In genomic region chr3:126711361-126711760, GRCh38 we compare ENCODE assay signal across 1 cellular context.
TF ChIP-seq lines count a peak whose summit lies in the region.

No MANE protein-coding gene starts in this region.

TF ChIP-seq in GM23338, 12 proteins besides CTCF, POLR2A, EP300 and RAD21:
- TF ChIP-seq NANOG (IDR thresholded peaks at IDR 0.05; ENCODE audit: borderline replicate concordance) (no peak), CREB1 (CRISPR knock-in tag; IDR thresholded peaks at IDR 0.05; ENCODE audit: low read depth) (no peak), ETS1 (IDR thresholded peaks at IDR 0.05) (no peak), STAT1 (IDR thresholded peaks at IDR 0.05; ENCODE audit: unreplicated experiment) (no peak), JUNB (IDR thresholded peaks at IDR 0.05; ENCODE audit: unreplicated experiment) (no peak), ZNF331 (CRISPR knock-in tag; IDR thresholded peaks at IDR 0.05; ENCODE audit: low read depth) (no peak), REST (IDR thresholded peaks at IDR 0.05; ENCODE audit: unreplicated experiment) (no peak), EZH2phosphoT487 (IDR thresholded peaks at IDR 0.05; ENCODE audit: unreplicated experiment) (no peak), ZNF114 (CRISPR knock-in tag; IDR thresholded peaks at IDR 0.05) (no peak), EZH2 (IDR thresholded peaks at IDR 0.05; ENCODE audit: low read depth, unreplicated experiment) (no peak), POLR2AphosphoS5 (IDR thresholded peaks at IDR 0.05; ENCODE audit: low read depth) (no peak)
- TF ChIP-seq, protein P1, sequence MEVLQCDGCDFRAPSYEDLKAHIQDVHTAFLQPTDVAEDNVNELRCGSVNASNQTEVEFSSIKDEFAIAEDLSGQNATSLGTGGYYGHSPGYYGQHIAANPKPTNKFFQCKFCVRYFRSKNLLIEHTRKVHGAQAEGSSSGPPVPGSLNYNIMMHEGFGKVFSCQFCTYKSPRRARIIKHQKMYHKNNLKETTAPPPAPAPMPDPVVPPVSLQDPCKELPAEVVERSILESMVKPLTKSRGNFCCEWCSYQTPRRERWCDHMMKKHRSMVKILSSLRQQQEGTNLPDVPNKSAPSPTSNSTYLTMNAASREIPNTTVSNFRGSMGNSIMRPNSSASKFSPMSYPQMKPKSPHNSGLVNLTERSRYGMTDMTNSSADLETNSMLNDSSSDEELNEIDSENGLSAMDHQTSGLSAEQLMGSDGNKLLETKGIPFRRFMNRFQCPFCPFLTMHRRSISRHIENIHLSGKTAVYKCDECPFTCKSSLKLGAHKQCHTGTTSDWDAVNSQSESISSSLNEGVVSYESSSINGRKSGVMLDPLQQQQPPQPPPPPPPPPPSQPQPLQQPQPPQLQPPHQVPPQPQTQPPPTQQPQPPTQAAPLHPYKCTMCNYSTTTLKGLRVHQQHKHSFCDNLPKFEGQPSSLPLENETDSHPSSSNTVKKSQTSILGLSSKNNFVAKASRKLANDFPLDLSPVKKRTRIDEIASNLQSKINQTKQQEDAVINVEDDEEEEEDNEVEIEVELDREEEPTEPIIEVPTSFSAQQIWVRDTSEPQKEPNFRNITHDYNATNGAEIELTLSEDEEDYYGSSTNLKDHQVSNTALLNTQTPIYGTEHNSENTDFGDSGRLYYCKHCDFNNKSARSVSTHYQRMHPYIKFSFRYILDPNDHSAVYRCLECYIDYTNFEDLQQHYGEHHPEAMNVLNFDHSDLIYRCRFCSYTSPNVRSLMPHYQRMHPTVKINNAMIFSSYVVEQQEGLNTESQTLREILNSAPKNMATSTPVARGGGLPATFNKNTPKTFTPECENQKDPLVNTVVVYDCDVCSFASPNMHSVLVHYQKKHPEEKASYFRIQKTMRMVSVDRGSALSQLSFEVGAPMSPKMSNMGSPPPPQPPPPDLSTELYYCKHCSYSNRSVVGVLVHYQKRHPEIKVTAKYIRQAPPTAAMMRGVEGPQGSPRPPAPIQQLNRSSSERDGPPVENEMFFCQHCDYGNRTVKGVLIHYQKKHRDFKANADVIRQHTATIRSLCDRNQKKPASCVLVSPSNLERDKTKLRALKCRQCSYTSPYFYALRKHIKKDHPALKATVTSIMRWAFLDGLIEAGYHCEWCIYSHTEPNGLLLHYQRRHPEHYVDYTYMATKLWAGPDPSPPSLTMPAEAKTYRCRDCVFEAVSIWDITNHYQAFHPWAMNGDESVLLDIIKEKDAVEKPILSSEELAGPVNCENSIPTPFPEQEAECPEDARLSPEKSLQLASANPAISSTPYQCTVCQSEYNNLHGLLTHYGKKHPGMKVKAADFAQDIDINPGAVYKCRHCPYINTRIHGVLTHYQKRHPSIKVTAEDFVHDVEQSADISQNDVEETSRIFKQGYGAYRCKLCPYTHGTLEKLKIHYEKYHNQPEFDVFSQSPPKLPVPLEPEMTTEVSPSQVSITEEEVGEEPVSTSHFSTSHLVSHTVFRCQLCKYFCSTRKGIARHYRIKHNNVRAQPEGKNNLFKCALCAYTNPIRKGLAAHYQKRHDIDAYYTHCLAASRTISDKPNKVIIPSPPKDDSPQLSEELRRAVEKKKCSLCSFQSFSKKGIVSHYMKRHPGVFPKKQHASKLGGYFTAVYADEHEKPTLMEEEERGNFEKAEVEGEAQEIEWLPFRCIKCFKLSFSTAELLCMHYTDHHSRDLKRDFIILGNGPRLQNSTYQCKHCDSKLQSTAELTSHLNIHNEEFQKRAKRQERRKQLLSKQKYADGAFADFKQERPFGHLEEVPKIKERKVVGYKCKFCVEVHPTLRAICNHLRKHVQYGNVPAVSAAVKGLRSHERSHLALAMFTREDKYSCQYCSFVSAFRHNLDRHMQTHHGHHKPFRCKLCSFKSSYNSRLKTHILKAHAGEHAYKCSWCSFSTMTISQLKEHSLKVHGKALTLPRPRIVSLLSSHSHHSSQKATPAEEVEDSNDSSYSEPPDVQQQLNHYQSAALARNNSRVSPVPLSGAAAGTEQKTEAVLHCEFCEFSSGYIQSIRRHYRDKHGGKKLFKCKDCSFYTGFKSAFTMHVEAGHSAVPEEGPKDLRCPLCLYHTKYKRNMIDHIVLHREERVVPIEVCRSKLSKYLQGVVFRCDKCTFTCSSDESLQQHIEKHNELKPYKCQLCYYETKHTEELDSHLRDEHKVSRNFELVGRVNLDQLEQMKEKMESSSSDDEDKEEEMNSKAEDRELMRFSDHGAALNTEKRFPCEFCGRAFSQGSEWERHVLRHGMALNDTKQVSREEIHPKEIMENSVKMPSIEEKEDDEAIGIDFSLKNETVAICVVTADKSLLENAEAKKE (CRISPR knock-in tag; IDR thresholded peaks at IDR 0.05): no peak
